Comparison of ENCODE assay signal across 13 cellular contexts in the genomic region with DNA sequence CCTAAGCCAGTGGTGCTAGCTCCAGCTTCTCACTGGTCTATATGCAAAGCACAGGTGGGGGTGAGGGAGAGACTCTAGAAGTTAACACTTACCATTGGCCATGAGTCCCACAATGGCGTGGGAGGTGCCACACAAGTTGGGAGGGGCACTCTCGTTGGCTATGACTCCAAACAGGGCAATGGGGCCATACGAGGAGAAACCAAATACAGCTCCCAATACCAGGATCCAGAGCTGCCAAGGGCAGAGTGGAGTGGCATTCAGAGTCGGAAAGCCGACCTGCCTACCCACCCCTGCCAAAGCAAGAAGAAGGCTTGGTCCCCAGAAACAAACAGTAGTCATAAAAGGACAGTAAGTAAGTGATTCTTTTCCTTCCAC. TPM values are rescaled to one million over a fixed set of nuclear protein-coding genes. Genes with fewer than 3 reads are reported as not detected.
DNase-seq lines count a peak whose midpoint lies in the region; ATAC-seq, FAIRE-seq and TF ChIP-seq lines count a peak whose summit lies in the region.
"Had no signal": no experiment of that assay in that cellular context is flagged by ENCODE, and none has a peak within 500 bp of the region (broad histone marks: within the 10 kb centered on the region; RNA-seq: fewer than 3 reads in every experiment).

No MANE protein-coding gene starts in this region.

- peak overlapping the region; percentile 6 for H3K27ac Mint-ChIP-seq in activated CD8-positive, alpha-beta memory T cell treated with anti-CD3 and anti-CD28 coated beads, Interleukin-2, amount 10 ng/mL, durations not matched to agents 7 days and 5 days

- H3K27me3 Mint-ChIP-seq in activated CD8-positive, alpha-beta memory T cell treated with anti-CD3 and anti-CD28 coated beads, Interleukin-2, amount 10 ng/mL, durations not matched to agents 7 days and 5 days: no peaks in the 10 kb centered on the region

- 76% methylated on average over 5 of the region's 5 CpGs for WGBS in hepatocyte (ENCODE audit: low lambda C conversion rate, missing lambda C conversion rate)
- 17 to 50% (median 50%) methylated on average over 5 of the region's 5 CpGs for WGBS in small intestine, 3 donors

- FAIRE-seq in small intestine (lab: Jason Lieb, UNC): no peak

- H3K4me1 Mint-ChIP-seq in activated CD8-positive, alpha-beta memory T cell treated with anti-CD3 and anti-CD28 coated beads, Interleukin-2, amount 10 ng/mL, durations not matched to agents 7 days and 5 days: peaks cover 51% of the 10 kb centered on the region

- H4K20me1 ChIP-seq in KMS-11 (ENCODE audit: insufficient read depth) (no peaks in the 10 kb centered on the region), hepatocyte (ENCODE audit: insufficient read depth, poor library complexity, severe bottlenecking) (no peaks in the 10 kb centered on the region)

- H3K9ac ChIP-seq in KMS-11: no peak overlapping the region

- H3K4me2 ChIP-seq in KMS-11 (peak overlapping the region; percentile 96; the same call in 1 of the 2 replicates), hepatocyte (peak overlapping the region; percentile 98)

- CTCF ChIA-PET in activated CD8-positive, alpha-beta memory T cell treated with anti-CD3 and anti-CD28 coated beads, Interleukin-2, amount 10 ng/mL, durations not matched to agents 7 days and 5 days (lab: Charles Lee): interaction anchor here (1.7 to 2.1 kb wide), 2 partner anchors 27 to 75 kb away, joined by 4 read pairs; a partner anchor contains a TSS

- peaks cover 32% of the 10 kb centered on the region for H3K36me3 Mint-ChIP-seq in activated CD8-positive, alpha-beta memory T cell treated with anti-CD3 and anti-CD28 coated beads, Interleukin-2, amount 10 ng/mL, durations not matched to agents 7 days and 5 days

- no peak overlapping the region for H3K4me3 Mint-ChIP-seq in activated CD8-positive, alpha-beta memory T cell treated with anti-CD3 and anti-CD28 coated beads, Interleukin-2, amount 10 ng/mL, durations not matched to agents 7 days and 5 days
- H3K4me3 Mint-ChIP-seq: T-helper 1 cell treated with Interleukin-12 subunit alpha and Interleukin-12 subunit beta and Interleukin-4 antibody, amounts not matched to agents 30 μg/mL and 1 μg/mL, for 36 hours had no signal

- H3K9me3 Mint-ChIP-seq in activated CD8-positive, alpha-beta memory T cell treated with anti-CD3 and anti-CD28 coated beads, Interleukin-2, amount 10 ng/mL, durations not matched to agents 7 days and 5 days (ENCODE audit: low read depth): no peaks in the 10 kb centered on the region
- H3K9me3 Mint-ChIP-seq: T-helper 1 cell treated with Interleukin-12 subunit alpha and Interleukin-12 subunit beta and Interleukin-4 antibody, amounts not matched to agents 30 μg/mL and 1 μg/mL, for 36 hours had no signal

- H3K36me3 ChIP-seq in KMS-11 (ENCODE audit: insufficient read depth) (no peaks in the 10 kb centered on the region; the same call in 1 of the 2 replicates), hepatocyte (replicated peaks; ENCODE audit: insufficient read depth, low read depth) (no peaks in the 10 kb centered on the region), small intestine (ENCODE audit: control insufficient read depth in 2 of 2, insufficient read depth in 2 of 2, low read length in 2 of 2) (peaks cover 3% of the 10 kb centered on the region in 2 donors)

- no peaks in the 10 kb centered on the region for H3K9me3 ChIP-seq in hepatocyte (ENCODE audit: low read depth)
- no peaks in the 10 kb centered on the region for H3K9me3 ChIP-seq in small intestine (ENCODE audit: control insufficient read depth, low read depth)

- H3K27me3 ChIP-seq in KMS-11 (ENCODE audit: insufficient read depth, low read depth) (no peaks in the 10 kb centered on the region), hepatocyte (no peaks in the 10 kb centered on the region), small intestine (ENCODE audit: control insufficient read depth in 2 of 2, insufficient read depth in 2 of 2, low read length in 2 of 2) (no peaks in the 10 kb centered on the region)

- H3K27ac ChIP-seq in KMS-11 (peak overlapping the region; percentile 87; the same call in 1 of the 2 replicates), hepatocyte (peak overlapping the region; percentile 67), small intestine (ENCODE audit: low read depth in 1 of 2, low read length in 1 of 2) (peak overlapping the region; percentile 53 to 73)

- H3K9me2 ChIP-seq in hepatocyte (replicated peaks; ENCODE audit: insufficient read depth): no peaks in the 10 kb centered on the region

- H2AFZ ChIP-seq in KMS-11 (ENCODE audit: low read depth) (no peak overlapping the region), hepatocyte (no peak overlapping the region)

- no peak for ATAC-seq in activated CD8-positive, alpha-beta memory T cell treated with anti-CD3 and anti-CD28 coated beads, Interleukin-2, amount 10 ng/mL, durations not matched to agents 7 days and 5 days
- no peak for ATAC-seq in left lobe of liver

- TF ChIP-seq CTCF in KMS-11 (conservative IDR thresholded peaks at IDR 0.05; ENCODE audit: low read depth, low read length) (no peak), hepatocyte (IDR thresholded peaks at IDR 0.05; ENCODE audit: poor library complexity) (no peak)

- no peak for DNase-seq in activated CD8-positive, alpha-beta memory T cell treated with anti-CD3 and anti-CD28 coated beads, Interleukin-2, amount 10 ng/mL, durations not matched to agents 7 days and 5 days
- no peak for DNase-seq in activated CD8-positive, alpha-beta memory T cell treated with anti-CD3 and anti-CD28 coated beads, Interleukin-2, amount 50 U/mL, for 4 hours
- DNase-seq in hepatocyte (ENCODE audit: low spot score) (no peak), small intestine (peak; percentile 48), NCI-H1105 (lab: John Stamatoyannopoulos, UW) (no peak), SW 1271 (lab: John Stamatoyannopoulos, UW) (no peak), left lobe of liver (ENCODE audit: low spot score) (no peak)
- DNase-seq: activated naive CD4-positive, alpha-beta T cell treated with anti-CD3 and anti-CD28 coated beads, Interleukin-2, amount 50 U/mL, for 16 hours; NCI-H1436 treated with DMSO at 0.1 percent for 48 hours; NCI-H524 treated with DMSO at 0.1 percent for 48 hours; substantia nigra had no signal

- H3K4me1 ChIP-seq in KMS-11 (ENCODE audit: low read depth, poor library complexity, severe bottlenecking): peaks cover 79% of the 10 kb centered on the region
- peaks cover 72% of the 10 kb centered on the region for H3K4me1 ChIP-seq in hepatocyte (ENCODE audit: insufficient read depth)
- H3K4me1 ChIP-seq in small intestine (ENCODE audit: control insufficient read depth in 2 of 2, insufficient read depth in 1 of 2, low read depth in 1 of 2, low read length in 1 of 2): peaks cover 2 to 4% of the 10 kb centered on the region in 2 donors

- H3K79me2 ChIP-seq in KMS-11 (ENCODE audit: insufficient read depth, low read depth): peaks cover 59% of the 10 kb centered on the region
- H3K79me2 ChIP-seq in hepatocyte: peaks cover 58% of the 10 kb centered on the region

- H3K4me3 ChIP-seq in KMS-11 (IDR thresholded peaks at IDR 0.05; ENCODE audit: insufficient read depth, low read depth, low read length) (no peak overlapping the region), hepatocyte (no peak overlapping the region), small intestine (ENCODE audit: low read depth in 1 of 2, low read length in 2 of 2) (peak overlapping the region in 1 of 2 donors; percentile 87)

RNA-seq across cellular contexts. Expression of a gene that starts 5.6 kb away (rescaled TPM):
- total RNA-seq in activated CD8-positive, alpha-beta memory T cell treated with anti-CD3 and anti-CD28 coated beads, Interleukin-2, amount 10 ng/mL, durations not matched to agents 7 days and 5 days: 10 to 100 TPM; 26.0 to 26.5 TPM
- total RNA-seq in hepatocyte (68.0 and 87.4 TPM in 2 replicates), left lobe of liver (155 TPM)
- polyA plus RNA-seq in hepatocyte (63.5 and 82.3 TPM in 2 replicates), small intestine (100 to 1,000 TPM in 1 of 3 donors, 10 to 100 TPM in 2; 57.9 to 124 (median 70.0) TPM)

RNA-seq across cellular contexts. Expression of a gene that starts 6.5 kb away (rescaled TPM):
- total RNA-seq in activated CD8-positive, alpha-beta memory T cell treated with anti-CD3 and anti-CD28 coated beads, Interleukin-2, amount 10 ng/mL, durations not matched to agents 7 days and 5 days: 10 to 100 TPM; 73.9 to 91.5 TPM
- total RNA-seq in hepatocyte (78.5 and 96.1 TPM in 2 replicates), left lobe of liver (18.0 TPM)
- polyA plus RNA-seq in hepatocyte (174 and 175 TPM in 2 replicates), small intestine (100 to 1,000 TPM in 1 of 3 donors, 10 to 100 TPM in 2; 59.1 to 103 (median 82.5) TPM)

RNA-seq across cellular contexts. Expression of a gene that starts 6.9 kb away (rescaled TPM):
- 1,000 to 10,000 TPM in 1 of 2 experiments, 100 to 1,000 TPM in 1; 945 to 1,070 TPM for total RNA-seq in activated CD8-positive, alpha-beta memory T cell treated with anti-CD3 and anti-CD28 coated beads, Interleukin-2, amount 10 ng/mL, durations not matched to agents 7 days and 5 days
- total RNA-seq in hepatocyte (1,502 and 1,568 TPM in 2 replicates), left lobe of liver (307 TPM)
- polyA plus RNA-seq in hepatocyte (1,058 and 1,100 TPM in 2 replicates), small intestine (1,000 to 10,000 TPM; 1,321 to 2,444 (median 2,119) TPM)

RNA-seq across cellular contexts. Expression of a gene that starts 27.1 kb away (rescaled TPM):
- 10 to 100 TPM; 43.4 to 47.1 TPM for total RNA-seq in activated CD8-positive, alpha-beta memory T cell treated with anti-CD3 and anti-CD28 coated beads, Interleukin-2, amount 10 ng/mL, durations not matched to agents 7 days and 5 days
- total RNA-seq in hepatocyte (26.2 and 28.2 TPM in 2 replicates), left lobe of liver (14.7 TPM)
- polyA plus RNA-seq in hepatocyte (22.6 and 24.5 TPM in 2 replicates), small intestine (10 to 100 TPM; 12.9 to 50.1 (median 25.9) TPM)

RNA-seq across cellular contexts. Expression of a gene that starts 31.9 kb away (rescaled TPM):
- 100 to 1,000 TPM; 108 to 163 TPM for total RNA-seq in activated CD8-positive, alpha-beta memory T cell treated with anti-CD3 and anti-CD28 coated beads, Interleukin-2, amount 10 ng/mL, durations not matched to agents 7 days and 5 days
- total RNA-seq in hepatocyte: 168 and 197 TPM in 2 replicates
- 122 and 125 TPM in 2 replicates for polyA plus RNA-seq in hepatocyte
- polyA plus RNA-seq in small intestine: 100 to 1,000 TPM in 1 of 3 donors, 10 to 100 TPM in 2; 17.4 to 127 (median 22.7) TPM
- total RNA-seq in left lobe of liver: 205 TPM
